18 cellular contexts compared by ENCODE assay signal in genomic region chr11:20015101-20015500, GRCh38.
"Had no signal": no experiment of that assay in that cellular context is flagged by ENCODE, and none has a peak within 500 bp of the region (broad histone marks: within the 10 kb centered on the region; RNA-seq: fewer than 3 reads in every experiment).

No MANE protein-coding gene starts in this region.

- H3K27ac Mint-ChIP-seq: activated CD4-positive, alpha-beta T cell treated with anti-CD3 and anti-CD28 coated beads, Interleukin-2, amount 10 ng/mL, durations not matched to agents 7 days and 5 days; activated naive CD8-positive, alpha-beta T cell treated with anti-CD3 and anti-CD28 coated beads for 36 hours; activated T-helper 1 cell treated with anti-CD3 and anti-CD28 coated beads, Interleukin-12 subunit alpha, Interleukin-12 subunit beta, Interleukin-2, Interleukin-4 antibody, amounts not matched to agents 30 ng/mL and 10 ng/mL and 1 ng/mL, durations not matched to agents 14 hours and 24 hours and 36 hours; memory B cell; natural killer cell had no signal

- H3K9me3 Mint-ChIP-seq: activated CD4-positive, alpha-beta T cell treated with anti-CD3 and anti-CD28 coated beads, Interleukin-2, amount 10 ng/mL, durations not matched to agents 7 days and 5 days; activated naive CD8-positive, alpha-beta T cell treated with anti-CD3 and anti-CD28 coated beads for 36 hours; activated T-helper 1 cell treated with anti-CD3 and anti-CD28 coated beads, Interleukin-12 subunit alpha, Interleukin-12 subunit beta, Interleukin-2, Interleukin-4 antibody, amounts not matched to agents 30 ng/mL and 10 ng/mL and 1 ng/mL, durations not matched to agents 14 hours and 24 hours and 36 hours; central memory CD8-positive, alpha-beta T cell; memory B cell; natural killer cell had no signal

- H3K4me3 Mint-ChIP-seq: activated CD4-positive, alpha-beta T cell treated with anti-CD3 and anti-CD28 coated beads, Interleukin-2, amount 10 ng/mL, durations not matched to agents 7 days and 5 days; activated naive CD8-positive, alpha-beta T cell treated with anti-CD3 and anti-CD28 coated beads for 36 hours; activated T-helper 1 cell treated with anti-CD3 and anti-CD28 coated beads, Interleukin-12 subunit alpha, Interleukin-12 subunit beta, Interleukin-2, Interleukin-4 antibody, amounts not matched to agents 30 ng/mL and 10 ng/mL and 1 ng/mL, durations not matched to agents 14 hours and 24 hours and 36 hours; central memory CD8-positive, alpha-beta T cell; memory B cell; natural killer cell had no signal

- DNase-seq: activated CD4-positive, alpha-beta T cell treated with anti-CD3 and anti-CD28 coated beads, Interleukin-2, amount 10 ng/mL, durations not matched to agents 7 days and 5 days; activated CD8-positive, alpha-beta memory T cell treated with anti-CD3 and anti-CD28 coated beads, Interleukin-2, amount 50 U/mL, for 48 hours; activated naive CD8-positive, alpha-beta T cell treated with anti-CD3 and anti-CD28 coated beads for 36 hours; anterior cingulate cortex; brain microvascular endothelial cell; cortex of kidney; effector CD4-positive, alpha-beta T cell; natural killer cell; nucleus accumbens; posterior cingulate gyrus; retina; stimulated activated CD4-positive, alpha-beta T cell treated with anti-CD3 and anti-CD28 coated beads, Interleukin-4, amount 100 ng/mL, for 4 hours; stimulated activated CD8-positive, alpha-beta memory T cell treated with anti-CD3 and anti-CD28 coated beads, Interleukin-4, amount 100 ng/mL, for 48 hours; stimulated activated naive CD8-positive, alpha-beta T cell treated with anti-CD3 and anti-CD28 coated beads, Interleukin-15, Interleukin-2, amounts not matched to agents 100 U/mL and 50 U/mL, for 24 hours; transverse colon had no signal

- H3K4me1 Mint-ChIP-seq: activated CD4-positive, alpha-beta T cell treated with anti-CD3 and anti-CD28 coated beads, Interleukin-2, amount 10 ng/mL, durations not matched to agents 7 days and 5 days; activated naive CD8-positive, alpha-beta T cell treated with anti-CD3 and anti-CD28 coated beads for 36 hours; central memory CD8-positive, alpha-beta T cell; memory B cell had no signal

- H3K36me3 Mint-ChIP-seq: activated naive CD8-positive, alpha-beta T cell treated with anti-CD3 and anti-CD28 coated beads for 36 hours; memory B cell; natural killer cell had no signal
